Comparison of ENCODE assay signal across 16 cellular contexts in genomic region chrX:72061091-72061490, GRCh38.
"Had no signal": no experiment of that assay in that cellular context is flagged by ENCODE, and none has a peak within 500 bp of the region (broad histone marks: within the 10 kb centered on the region; RNA-seq: fewer than 3 reads in every experiment).

No MANE protein-coding gene starts in this region.

- DNase-seq: activated CD4-positive, alpha-beta T cell treated with anti-CD3 and anti-CD28 coated beads, Interleukin-2, amount 50 U/mL, for 1 hour; activated CD4-positive, CD25-positive, alpha-beta regulatory T cell treated with anti-CD3 and anti-CD28 coated beads, Interleukin-2, amount 50 U/mL, for 72 hours; activated effector memory CD4-positive, alpha-beta T cell treated with anti-CD3 and anti-CD28 coated beads, Interleukin-2, amount 50 U/mL, for 16 hours; activated naive CD4-positive, alpha-beta T cell treated with anti-CD3 and anti-CD28 coated beads, Interleukin-2, amount 50 U/mL, for 16 hours; activated T-cell treated with anti-CD3 and anti-CD28 coated beads, Interleukin-2, amount 50 U/mL, for 72 hours; foreskin fibroblast; left cardiac atrium; stimulated activated CD4-positive, alpha-beta T cell treated with anti-CD3 and anti-CD28 coated beads, Interleukin-12 subunit alpha, Interleukin-12 subunit beta, amount 100 ng/mL, for 4 hours; stimulated activated CD4-positive, alpha-beta T cell treated with anti-CD3 and anti-CD28 coated beads, Interleukin-2, amount 100 ng/mL, for 24 hours; stimulated activated naive CD4-positive, alpha-beta T cell treated with Interleukin-2 at 50 U/mL for 16 hours; T-helper 17 cell; trophoblast cell had no signal

- ATAC-seq: activated T-cell treated with anti-CD3 and anti-CD28 coated beads, Interleukin-2, amount 50 U/mL, for 72 hours; T-helper 17 cell had no signal

- H3K27ac ChIP-seq: cardiac muscle cell, VCaP had no signal

- H3K27me3 ChIP-seq: cardiac muscle cell had no signal

- H3K27ac Mint-ChIP-seq: activated T-cell treated with anti-CD3 and anti-CD28 coated beads, Interleukin-2, amount 50 U/mL, for 72 hours; nephron progenitor cell; T-helper 17 cell had no signal

- H3K9me3 Mint-ChIP-seq: activated T-cell treated with anti-CD3 and anti-CD28 coated beads, Interleukin-2, amount 50 U/mL, for 72 hours had no signal

- H3K36me3 ChIP-seq: cardiac muscle cell had no signal

- H3K4me1 Mint-ChIP-seq: nephron progenitor cell had no signal

- H3K4me3 Mint-ChIP-seq: activated T-cell treated with anti-CD3 and anti-CD28 coated beads, Interleukin-2, amount 50 U/mL, for 72 hours; nephron progenitor cell; T-helper 17 cell had no signal

- H3K27me3 Mint-ChIP-seq: T-helper 17 cell had no signal

- H3K4me3 ChIP-seq: cardiac muscle cell, lung had no signal
